Comparison of ENCODE assay signal across 1 cellular context in genomic region chr17:72403713-72404209, GRCh38.
TF ChIP-seq lines count a peak whose summit lies in the region.

No MANE protein-coding gene starts in this region.

TF ChIP-seq in HepG2, 621 proteins besides CTCF, POLR2A, EP300 and RAD21 (continued from another document and continues in another):
- TF ChIP-seq HMGXB3 (CRISPR knock-in tag; IDR thresholded peaks at IDR 0.05; ENCODE audit: borderline replicate concordance) (no peak), DPF2 (CRISPR knock-in tag; IDR thresholded peaks at IDR 0.05; ENCODE audit: borderline replicate concordance, low read depth) (peak; percentile 87; the same call in 1 of the 2 replicates), HDAC6 (IDR thresholded peaks at IDR 0.05; ENCODE audit: low read depth, low read length) (no peak), ZHX1 (CRISPR knock-in tag; IDR thresholded peaks at IDR 0.05; ENCODE audit: low read depth) (peak; percentile 72; the same call in 1 of the 2 replicates), ATF4 (CRISPR knock-in tag; IDR thresholded peaks at IDR 0.05) (peak in 1 of 2 experiments; percentile 79; a peak in 2 of 4 replicates), ZNF460 (CRISPR knock-in tag; IDR thresholded peaks at IDR 0.05; ENCODE audit: borderline replicate concordance) (no peak; the same call in 1 of the 2 replicates), RXRB (CRISPR knock-in tag; IDR thresholded peaks at IDR 0.05; ENCODE audit: borderline replicate concordance) (peak; percentile 94), ZSCAN30 (CRISPR knock-in tag; IDR thresholded peaks at IDR 0.05) (no peak), SMARCE1 (IDR thresholded peaks at IDR 0.05; ENCODE audit: borderline replicate concordance) (no peak), NR2C2 (CRISPR knock-in tag; IDR thresholded peaks at IDR 0.05; ENCODE audit: borderline replicate concordance) (peak; percentile 77), AKAP8 (CRISPR knock-in tag; IDR thresholded peaks at IDR 0.05) (peak; percentile 94), ZNF777 (CRISPR knock-in tag; IDR thresholded peaks at IDR 0.05) (no peak), GLI4 (CRISPR knock-in tag; IDR thresholded peaks at IDR 0.05; ENCODE audit: borderline replicate concordance) (0 out of 2 replicates have a peak, but pooled peaks have one; percentile 53), ZNF770 (CRISPR knock-in tag; IDR thresholded peaks at IDR 0.05) (peak; percentile 63; the same call in 1 of the 2 replicates), FOSL2 (CRISPR knock-in tag; IDR thresholded peaks at IDR 0.05) (peak; percentile 87), LRRFIP1 (CRISPR knock-in tag; conservative IDR thresholded peaks at IDR 0.05) (no peak), JUNB (CRISPR knock-in tag; IDR thresholded peaks at IDR 0.05; ENCODE audit: borderline replicate concordance) (no peak; the same call in 1 of the 2 replicates), KDM3A (CRISPR knock-in tag; IDR thresholded peaks at IDR 0.05; ENCODE audit: low read depth) (peak; percentile 75; the same call in 1 of the 2 replicates), TBX2 (CRISPR knock-in tag; IDR thresholded peaks at IDR 0.05; ENCODE audit: borderline replicate concordance) (peak; percentile 99), ZNF552 (CRISPR knock-in tag; IDR thresholded peaks at IDR 0.05; ENCODE audit: borderline replicate concordance) (no peak), EHMT2 (IDR thresholded peaks at IDR 0.05; ENCODE audit: borderline replicate concordance, low read depth, low read length) (no peak; the same call in 1 of the 2 replicates), SMARCC2 (IDR thresholded peaks at IDR 0.05) (no peak), ZNF572 (CRISPR knock-in tag; IDR thresholded peaks at IDR 0.05) (no peak), MLXIP (CRISPR knock-in tag; IDR thresholded peaks at IDR 0.05; ENCODE audit: borderline replicate concordance) (no peak), KAT2B (IDR thresholded peaks at IDR 0.05; ENCODE audit: borderline replicate concordance, low read depth, low read length) (no peak), MZF1 (CRISPR knock-in tag; IDR thresholded peaks at IDR 0.05; ENCODE audit: borderline replicate concordance) (no peak), IKZF1 (IDR thresholded peaks at IDR 0.05) (no peak), ZNF782 (CRISPR knock-in tag; IDR thresholded peaks at IDR 0.05; ENCODE audit: borderline replicate concordance) (peak; percentile 16; the same call in 1 of the 2 replicates), ZSCAN12 (CRISPR knock-in tag; IDR thresholded peaks at IDR 0.05) (no peak), ZMYM2 (CRISPR knock-in tag; IDR thresholded peaks at IDR 0.05) (peak; percentile 86; the same call in 1 of the 2 replicates), ZBTB20 (CRISPR knock-in tag; IDR thresholded peaks at IDR 0.05; ENCODE audit: borderline replicate concordance, low read depth) (peak; percentile 84; the same call in 1 of the 2 replicates), ZC3H13 (CRISPR knock-in tag; IDR thresholded peaks at IDR 0.05) (no peak; the same call in 1 of the 2 replicates), CCDC6 (CRISPR knock-in tag; IDR thresholded peaks at IDR 0.05) (no peak), ZBTB21 (CRISPR knock-in tag; IDR thresholded peaks at IDR 0.05) (no peak), ZBTB44 (CRISPR knock-in tag; IDR thresholded peaks at IDR 0.05) (no peak), GABPA (IDR thresholded peaks at IDR 0.05; ENCODE audit: low read depth, low read length) (no peak), GABPA (CRISPR knock-in tag; IDR thresholded peaks at IDR 0.05; ENCODE audit: low read depth) (no peak), NAIF1 (CRISPR knock-in tag; IDR thresholded peaks at IDR 0.05; ENCODE audit: borderline replicate concordance) (no peak), ZBTB34 (CRISPR knock-in tag; IDR thresholded peaks at IDR 0.05) (peak; percentile 89), ARID3A (IDR thresholded peaks at IDR 0.05; ENCODE audit: low read depth, low read length) (peak; percentile 70; the same call in 1 of the 2 replicates)
